17 cellular contexts compared by ENCODE assay signal in genomic region chr6:45896783-45897441, GRCh38.
DNase-seq lines count a peak whose midpoint lies in the region; ATAC-seq and TF ChIP-seq lines count a peak whose summit lies in the region.
"Had no signal": no experiment of that assay in that cellular context is flagged by ENCODE, and none has a peak within 500 bp of the region (broad histone marks: within the 10 kb centered on the region; RNA-seq: fewer than 3 reads in every experiment).

No MANE protein-coding gene starts in this region.

- intact Hi-C loops in sciatic nerve (cut with DNase I), result no loop called here

- H3K9me3 ChIP-seq in SK-N-SH, result no peaks in the 10 kb centered on the region
- H3K9me3 ChIP-seq: thyroid gland had no signal

- no peak overlapping the region for H3K4me3 ChIP-seq in SK-N-SH (ENCODE audit: low read depth in 2 of 2, low read length in 1 of 2)
- H3K4me3 ChIP-seq: coronary artery, thyroid gland had no signal

- H3K9me2 ChIP-seq in SK-N-SH, result no peaks in the 10 kb centered on the region

- H3K9ac ChIP-seq in SK-N-SH, result no peak overlapping the region

- H3K4me1 ChIP-seq in SK-N-SH (ENCODE audit: control insufficient read depth in 1 of 2, insufficient read depth in 2 of 2, low read depth in 1 of 2, low read length in 1 of 2), result no peaks in the 10 kb centered on the region
- H3K4me1 ChIP-seq: thyroid gland had no signal

- no peak for DNase-seq in SK-N-SH
- DNase-seq in MV-4-11 (lab: John Stamatoyannopoulos, UW), result peak; percentile 61
- DNase-seq in dedifferentiated amniotic fluid mesenchymal stem cell (ENCODE audit: extremely low spot score), result peak; percentile 35
- no peak for DNase-seq in sciatic nerve (ENCODE audit: low spot score)
- no peak for DNase-seq in NCI-H2081 (lab: John Stamatoyannopoulos, UW)
- no peak for DNase-seq in NCI-H1417 treated with DMSO at 0.1 percent for 48 hours (lab: John Stamatoyannopoulos, UW)
- DNase-seq: activated CD4-positive, alpha-beta T cell treated with anti-CD3 and anti-CD28 coated beads for 4 hours; DMS53; glutamatergic neuron; NCI-H1048; NCI-H69; SW 1271; thyroid gland had no signal

- no peak overlapping the region for H3K4me2 ChIP-seq in SK-N-SH

- no peak for ATAC-seq in SK-N-SH treated with all-trans-retinoic acid at 6 μM for 48 hours
- ATAC-seq in sciatic nerve, result peak; percentile 50
- no peak for ATAC-seq in GM19467 (IDR thresholded peaks at IDR 0.05; ENCODE audit: unreplicated experiment)

- CTCF ChIA-PET in SK-N-SH (lab: Yijun Ruan, JAX), result no interaction called here

- no peak for TF ChIP-seq CTCF in SK-N-SH (IDR thresholded peaks at IDR 0.05)

- TF ChIP-seq EP300 in SK-N-SH (IDR thresholded peaks at IDR 0.05; ENCODE audit: borderline replicate concordance in 1 of 2, low read depth in 1 of 2, low read length in 1 of 2), result no peak

- no peaks in the 10 kb centered on the region for H4K20me1 ChIP-seq in SK-N-SH (ENCODE audit: insufficient read depth)

- no peaks in the 10 kb centered on the region for H3K79me2 ChIP-seq in SK-N-SH (ENCODE audit: insufficient read depth)

- H3K27me3 ChIP-seq in SK-N-SH (ENCODE audit: insufficient read depth), result peaks cover 26% of the 10 kb centered on the region; the same call in 1 of the 2 replicates
- H3K27me3 ChIP-seq: thyroid gland had no signal

- H3F3A ChIP-seq in SK-N-SH (replicated peaks; ENCODE audit: insufficient read depth), result peaks cover 3% of the 10 kb centered on the region

- H3K36me3 ChIP-seq in SK-N-SH (replicated peaks in 1 of 2; ENCODE audit: control insufficient read depth in 1 of 2, insufficient read depth in 2 of 2, low read length in 1 of 2), result no peaks in the 10 kb centered on the region
- H3K36me3 ChIP-seq: thyroid gland had no signal

- 4% methylated on average over 6 of the region's 6 CpGs for WGBS in SK-N-SH (ENCODE audit: low lambda C conversion rate)

- POLR2A ChIA-PET in SK-N-SH (lab: Yijun Ruan, JAX), result no interaction called here

- peak overlapping the region; percentile 13; the same call in 1 of the 2 replicates for H2AFZ ChIP-seq in SK-N-SH (ENCODE audit: low read depth)

- no peak for TF ChIP-seq RAD21 in SK-N-SH (IDR thresholded peaks at IDR 0.05; ENCODE audit: low read length)

- no peak overlapping the region for H3K27ac ChIP-seq in SK-N-SH (ENCODE audit: low read depth in 2 of 2, low read length in 1 of 2)
- H3K27ac ChIP-seq: coronary artery, HL-60, thyroid gland had no signal

TF ChIP-seq in SK-N-SH, 30 proteins besides CTCF, POLR2A, EP300 and RAD21:
- no peak for TF ChIP-seq GABPA (IDR thresholded peaks at IDR 0.05; ENCODE audit: low read depth)

TF ChIP-seq in SK-N-SH treated with all-trans-retinoic acid at 6 μM for 48 hours, 23 proteins besides CTCF, POLR2A, EP300 and RAD21:
- TF ChIP-seq ARNTL (CRISPR knock-in tag; IDR thresholded peaks at IDR 0.05; ENCODE audit: borderline replicate concordance, low read depth), result no peak
- no peak for TF ChIP-seq PPARA (CRISPR knock-in tag; IDR thresholded peaks at IDR 0.05; ENCODE audit: borderline replicate concordance)
- no peak for TF ChIP-seq TCF4 (CRISPR knock-in tag; IDR thresholded peaks at IDR 0.05; ENCODE audit: borderline replicate concordance)
- TF ChIP-seq SNAI2 (CRISPR knock-in tag; IDR thresholded peaks at IDR 0.05), result no peak
- TF ChIP-seq TSHZ2 (CRISPR knock-in tag; IDR thresholded peaks at IDR 0.05), result no peak
- no peak for TF ChIP-seq ESRRG (CRISPR knock-in tag; IDR thresholded peaks at IDR 0.05)
- TF ChIP-seq ISL1 (CRISPR knock-in tag; IDR thresholded peaks at IDR 0.05), result no peak
- no peak for TF ChIP-seq POU6F1 (CRISPR knock-in tag; IDR thresholded peaks at IDR 0.05; ENCODE audit: borderline replicate concordance, low read depth)
- no peak for TF ChIP-seq BACH2 (CRISPR knock-in tag; IDR thresholded peaks at IDR 0.05; ENCODE audit: borderline replicate concordance)
- no peak for TF ChIP-seq RARB (CRISPR knock-in tag; IDR thresholded peaks at IDR 0.05)

Comparison
In these comparisons a context has a peak if more than half of its experiments do, and no peak if none do; other contexts are left out.
1. DNase-seq: peak in MV-4-11 (single experiment) and dedifferentiated amniotic fluid mesenchymal stem cell (single experiment); none in SK-N-SH (single experiment), sciatic nerve (single experiment), NCI-H2081 (0 of 2) and NCI-H1417 treated with DMSO at 0.1 percent for 48 hours (single experiment).